ENCODE assay signal across 8 cellular contexts in the genomic region with DNA sequence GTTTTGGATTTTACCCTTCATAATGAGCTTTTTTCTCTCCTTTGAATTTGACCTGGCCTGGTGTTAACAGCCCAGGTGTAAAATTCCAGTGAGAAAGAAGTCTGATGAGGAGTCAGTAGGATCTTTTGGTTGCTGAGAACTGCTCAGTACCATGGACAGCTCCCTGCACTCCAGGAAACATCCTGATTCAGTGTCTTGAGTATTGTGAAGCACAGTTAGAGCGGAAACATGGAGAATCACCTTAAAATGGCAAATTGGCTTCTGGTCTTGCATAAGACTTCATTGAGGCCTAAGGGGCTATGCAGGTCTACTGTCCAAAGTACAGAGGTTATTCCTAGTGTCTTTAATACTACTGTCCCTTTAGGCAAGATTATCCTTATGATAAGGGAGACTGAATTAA. TPM values are rescaled to one million over a fixed set of nuclear protein-coding genes. Genes with fewer than 3 reads are reported as not detected.
A peak's percentile ranks its signal among the peaks of the same experiment; 100 is the strongest.
DNase-seq lines count a peak whose midpoint lies in the region; ATAC-seq and TF ChIP-seq lines count a peak whose summit lies in the region.
"Not testable (repeated sequence)": the region's sequence is repeated elsewhere in the genome, so short reads cannot be mapped to it uniquely, and the experiment has no call there.

No MANE protein-coding gene starts in this region.

- 19% methylated on average over 1 of the region's 1 CpG for WGBS in right cardiac atrium

- not testable (repeated sequence) for ATAC-seq in CD4-positive, alpha-beta T cell (ENCODE audit: poor library complexity); SK-N-SH treated with all-trans-retinoic acid at 6 μM for 48 hours; activated T-cell treated with anti-CD3 and anti-CD28 coated beads, Interleukin-2, amount 50 U/mL, for 4 hours; right cardiac atrium; natural killer cell

- POLR2A ChIA-PET in CD4-positive, alpha-beta T cell (lab: Charles Lee), result not testable (repeated sequence)

- not testable (repeated sequence) for H3K9me3 ChIP-seq in CD4-positive, alpha-beta T cell (ENCODE audit: control insufficient read depth, low read length); right cardiac atrium (ENCODE audit: control insufficient read depth, low read length)

- H3K27me3 ChIP-seq in CD4-positive, alpha-beta T cell (ENCODE audit: control insufficient read depth, insufficient read depth, low read length); right cardiac atrium (ENCODE audit: control insufficient read depth, insufficient read depth): not testable (repeated sequence)

- TF ChIP-seq EP300 in Ishikawa (IDR thresholded peaks at IDR 0.05; ENCODE audit: borderline replicate concordance), result not testable (repeated sequence)

- H3K36me3 Mint-ChIP-seq in CD4-positive, alpha-beta T cell (ENCODE audit: low read depth); activated T-cell treated with anti-CD3 and anti-CD28 coated beads, Interleukin-2, amount 50 U/mL, for 4 hours (ENCODE audit: insufficient read depth); natural killer cell: not testable (repeated sequence)

- H3K27me3 Mint-ChIP-seq in CD4-positive, alpha-beta T cell; activated T-cell treated with anti-CD3 and anti-CD28 coated beads, Interleukin-2, amount 50 U/mL, for 4 hours (ENCODE audit: low read depth); natural killer cell (ENCODE audit: low read depth in 2 of 2): not testable (repeated sequence)

- intact Hi-C loops in CD4-positive, alpha-beta T cell (cut with DNase I, micrococcal nuclease); right cardiac atrium (cut with DNase I); natural killer cell (cut with micrococcal nuclease): not testable (repeated sequence)

- H3K4me1 ChIP-seq in right cardiac atrium (ENCODE audit: control insufficient read depth, insufficient read depth, low read length), result not testable (repeated sequence)

- H3K4me3 Mint-ChIP-seq in CD4-positive, alpha-beta T cell; activated T-cell treated with anti-CD3 and anti-CD28 coated beads, Interleukin-2, amount 50 U/mL, for 4 hours; natural killer cell: not testable (repeated sequence)

- not testable (repeated sequence) for H3K4me1 Mint-ChIP-seq in CD4-positive, alpha-beta T cell (ENCODE audit: low read depth); activated T-cell treated with anti-CD3 and anti-CD28 coated beads, Interleukin-2, amount 50 U/mL, for 4 hours (ENCODE audit: low read depth); natural killer cell

- TF ChIP-seq CTCF in CD4-positive, alpha-beta T cell (IDR thresholded peaks at IDR 0.05); natural killer cell (IDR thresholded peaks at IDR 0.05): not testable (repeated sequence)

- not testable (repeated sequence) for H3K27ac ChIP-seq in CD4-positive, alpha-beta T cell (ENCODE audit: low read depth, low read length); right cardiac atrium (ENCODE audit: low read length)

- CTCF ChIA-PET in CD4-positive, alpha-beta T cell (lab: Charles Lee), result not testable (repeated sequence)

- peak; percentile 11 to 48 (median 24) for DNase-seq in CD4-positive, alpha-beta T cell
- DNase-seq in activated T-cell treated with anti-CD3 and anti-CD28 coated beads, Interleukin-2, amount 50 U/mL, for 4 hours, result peak; percentile 20
- peak; percentile 16 for DNase-seq in cerebellar cortex (ENCODE audit: low spot score)
- peak in 2 of 3 donors; percentile 53 to 71 for DNase-seq in right cardiac atrium
- peak; percentile 18 for DNase-seq in natural killer cell
- peak; percentile 7 to 16 for DNase-seq in stimulated activated CD8-positive, alpha-beta memory T cell treated with anti-CD3 and anti-CD28 coated beads, Interleukin-7, amount 100 ng/mL, for 1 hour (ENCODE audit: low read depth in 2 of 2)

- H3K27ac Mint-ChIP-seq in CD4-positive, alpha-beta T cell; natural killer cell: not testable (repeated sequence)

- not testable (repeated sequence) for H3K9me3 Mint-ChIP-seq in CD4-positive, alpha-beta T cell; activated T-cell treated with anti-CD3 and anti-CD28 coated beads, Interleukin-2, amount 50 U/mL, for 4 hours; natural killer cell

- not testable (repeated sequence) for H3K4me3 ChIP-seq in right cardiac atrium (ENCODE audit: low read length)

- not testable (repeated sequence) for TF ChIP-seq RAD21 in Ishikawa (IDR thresholded peaks at IDR 0.05; ENCODE audit: low read depth)

TF ChIP-seq in Ishikawa, 13 proteins besides CTCF, POLR2A, EP300 and RAD21:
- 0 out of 2 replicates have a peak, but pooled peaks have one; percentile 15 for TF ChIP-seq TEAD4 (IDR thresholded peaks at IDR 0.05)
- TF ChIP-seq, protein P1, sequence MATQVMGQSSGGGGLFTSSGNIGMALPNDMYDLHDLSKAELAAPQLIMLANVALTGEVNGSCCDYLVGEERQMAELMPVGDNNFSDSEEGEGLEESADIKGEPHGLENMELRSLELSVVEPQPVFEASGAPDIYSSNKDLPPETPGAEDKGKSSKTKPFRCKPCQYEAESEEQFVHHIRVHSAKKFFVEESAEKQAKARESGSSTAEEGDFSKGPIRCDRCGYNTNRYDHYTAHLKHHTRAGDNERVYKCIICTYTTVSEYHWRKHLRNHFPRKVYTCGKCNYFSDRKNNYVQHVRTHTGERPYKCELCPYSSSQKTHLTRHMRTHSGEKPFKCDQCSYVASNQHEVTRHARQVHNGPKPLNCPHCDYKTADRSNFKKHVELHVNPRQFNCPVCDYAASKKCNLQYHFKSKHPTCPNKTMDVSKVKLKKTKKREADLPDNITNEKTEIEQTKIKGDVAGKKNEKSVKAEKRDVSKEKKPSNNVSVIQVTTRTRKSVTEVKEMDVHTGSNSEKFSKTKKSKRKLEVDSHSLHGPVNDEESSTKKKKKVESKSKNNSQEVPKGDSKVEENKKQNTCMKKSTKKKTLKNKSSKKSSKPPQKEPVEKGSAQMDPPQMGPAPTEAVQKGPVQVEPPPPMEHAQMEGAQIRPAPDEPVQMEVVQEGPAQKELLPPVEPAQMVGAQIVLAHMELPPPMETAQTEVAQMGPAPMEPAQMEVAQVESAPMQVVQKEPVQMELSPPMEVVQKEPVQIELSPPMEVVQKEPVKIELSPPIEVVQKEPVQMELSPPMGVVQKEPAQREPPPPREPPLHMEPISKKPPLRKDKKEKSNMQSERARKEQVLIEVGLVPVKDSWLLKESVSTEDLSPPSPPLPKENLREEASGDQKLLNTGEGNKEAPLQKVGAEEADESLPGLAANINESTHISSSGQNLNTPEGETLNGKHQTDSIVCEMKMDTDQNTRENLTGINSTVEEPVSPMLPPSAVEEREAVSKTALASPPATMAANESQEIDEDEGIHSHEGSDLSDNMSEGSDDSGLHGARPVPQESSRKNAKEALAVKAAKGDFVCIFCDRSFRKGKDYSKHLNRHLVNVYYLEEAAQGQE (IDR thresholded peaks at IDR 0.05; ENCODE audit: low read depth), result peak; percentile 83
- 0 out of 2 replicates have a peak, but pooled peaks have one; percentile 32 for TF ChIP-seq YY1 (IDR thresholded peaks at IDR 0.05; ENCODE audit: low read depth)

TF ChIP-seq in SK-N-SH treated with all-trans-retinoic acid at 6 μM for 48 hours, 23 proteins besides CTCF, POLR2A, EP300 and RAD21:
- TF ChIP-seq, protein P2, sequence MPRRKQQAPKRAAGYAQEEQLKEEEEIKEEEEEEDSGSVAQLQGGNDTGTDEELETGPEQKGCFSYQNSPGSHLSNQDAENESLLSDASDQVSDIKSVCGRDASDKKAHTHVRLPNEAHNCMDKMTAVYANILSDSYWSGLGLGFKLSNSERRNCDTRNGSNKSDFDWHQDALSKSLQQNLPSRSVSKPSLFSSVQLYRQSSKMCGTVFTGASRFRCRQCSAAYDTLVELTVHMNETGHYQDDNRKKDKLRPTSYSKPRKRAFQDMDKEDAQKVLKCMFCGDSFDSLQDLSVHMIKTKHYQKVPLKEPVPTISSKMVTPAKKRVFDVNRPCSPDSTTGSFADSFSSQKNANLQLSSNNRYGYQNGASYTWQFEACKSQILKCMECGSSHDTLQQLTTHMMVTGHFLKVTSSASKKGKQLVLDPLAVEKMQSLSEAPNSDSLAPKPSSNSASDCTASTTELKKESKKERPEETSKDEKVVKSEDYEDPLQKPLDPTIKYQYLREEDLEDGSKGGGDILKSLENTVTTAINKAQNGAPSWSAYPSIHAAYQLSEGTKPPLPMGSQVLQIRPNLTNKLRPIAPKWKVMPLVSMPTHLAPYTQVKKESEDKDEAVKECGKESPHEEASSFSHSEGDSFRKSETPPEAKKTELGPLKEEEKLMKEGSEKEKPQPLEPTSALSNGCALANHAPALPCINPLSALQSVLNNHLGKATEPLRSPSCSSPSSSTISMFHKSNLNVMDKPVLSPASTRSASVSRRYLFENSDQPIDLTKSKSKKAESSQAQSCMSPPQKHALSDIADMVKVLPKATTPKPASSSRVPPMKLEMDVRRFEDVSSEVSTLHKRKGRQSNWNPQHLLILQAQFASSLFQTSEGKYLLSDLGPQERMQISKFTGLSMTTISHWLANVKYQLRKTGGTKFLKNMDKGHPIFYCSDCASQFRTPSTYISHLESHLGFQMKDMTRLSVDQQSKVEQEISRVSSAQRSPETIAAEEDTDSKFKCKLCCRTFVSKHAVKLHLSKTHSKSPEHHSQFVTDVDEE (CRISPR knock-in tag; IDR thresholded peaks at IDR 0.05), result 0 out of 2 replicates have a peak, but pooled peaks have one; percentile 36

RNA-seq across cellular contexts. Expression of a gene that starts 16.0 kb away (rescaled TPM):
- total RNA-seq in CD4-positive, alpha-beta T cell, result 10 to 100 TPM; 45.1 to 46.5 TPM
- total RNA-seq in activated T-cell treated with anti-CD3 and anti-CD28 coated beads, Interleukin-2, amount 50 U/mL, for 4 hours, result 10 to 100 TPM; 38.5 to 45.6 (median 39.4) TPM
- total RNA-seq in right cardiac atrium (10 to 100 TPM; 31.7 to 38.9 (median 34.5) TPM), natural killer cell (10 to 100 TPM; 50.2 to 57.5 (median 51.9) TPM)
- polyA plus RNA-seq in right cardiac atrium, result 5.9 TPM

Comparison
In these comparisons a context has a peak if more than half of its experiments do, and no peak if none do; other contexts are left out.
1. DNase-seq: peak in every context shown above with its lines; median percentile 62 in right cardiac atrium; 24 in CD4-positive, alpha-beta T cell; 20 in activated T-cell treated with anti-CD3 and anti-CD28 coated beads, Interleukin-2, amount 50 U/mL, for 4 hours; 18 in natural killer cell; 16 in cerebellar cortex; 12 in stimulated activated CD8-positive, alpha-beta memory T cell treated with anti-CD3 and anti-CD28 coated beads, Interleukin-7, amount 100 ng/mL, for 1 hour.